1 cellular context compared by ENCODE assay signal in genomic region chr22:29268511-29269229, GRCh38.
TF ChIP-seq lines count a peak whose summit lies in the region.

No MANE protein-coding gene starts in this region.

TF ChIP-seq in K562, 482 proteins besides CTCF, POLR2A, EP300 and RAD21 (continued from another document):
- TF ChIP-seq ZNF76 (CRISPR knock-in tag; IDR thresholded peaks at IDR 0.05; ENCODE audit: borderline replicate concordance) (0 out of 2 replicates have a peak, but pooled peaks have one; percentile 52), CXXC5 (CRISPR knock-in tag; IDR thresholded peaks at IDR 0.05) (peak; percentile 48), GTF2A2 (tag; IDR thresholded peaks at IDR 0.05) (no peak), ZNF232 (CRISPR knock-in tag; IDR thresholded peaks at IDR 0.05) (0 out of 2 replicates have a peak, but pooled peaks have one; percentile 50), POLR2G (IDR thresholded peaks at IDR 0.05; ENCODE audit: low read depth, low read length) (peak; percentile 61)
TF ChIP-seq in K562: peak in this region for 49.
